Comparison of ENCODE assay signal across 21 cellular contexts in the genomic region with DNA sequence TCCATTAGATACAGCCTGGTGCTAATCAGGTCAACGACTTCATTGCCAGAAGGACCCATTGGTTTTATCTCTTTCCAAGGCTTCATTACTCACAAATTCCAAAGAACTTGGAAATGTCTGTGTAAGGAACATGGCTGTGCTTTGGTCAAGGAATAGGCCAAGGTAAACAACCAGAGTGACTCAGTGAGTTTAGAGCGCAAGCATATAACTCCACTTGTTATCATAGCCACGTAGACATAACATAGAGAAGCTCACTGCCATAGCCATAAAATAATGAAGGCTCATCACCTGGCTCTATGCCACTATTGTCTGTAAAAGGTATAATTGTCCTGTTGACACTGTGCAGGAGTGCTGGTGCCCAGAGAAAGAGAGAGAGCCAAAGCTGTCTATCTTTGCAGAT.
A peak's percentile ranks its signal among the peaks of the same experiment; 100 is the strongest.
DNase-seq lines count a peak whose midpoint lies in the region; ATAC-seq, FAIRE-seq and TF ChIP-seq lines count a peak whose summit lies in the region.
"Had no signal": no experiment of that assay in that cellular context is flagged by ENCODE, and none has a peak within 500 bp of the region (broad histone marks: within the 10 kb centered on the region; RNA-seq: fewer than 3 reads in every experiment).

No MANE protein-coding gene starts in this region.

- intact Hi-C loops in heart left ventricle (cut with DNase I): loop anchor here in 6 of 10 donors (10.0 kb wide), 3 partner anchors 375 to 745 kb away; a partner anchor contains a TSS
- intact Hi-C loops in left lung (cut with DNase I): no loop called here

- DNase-seq in heart left ventricle: no peak
- no peak for DNase-seq in right atrium auricular region (ENCODE audit: low spot score)
- peak; percentile 16 for DNase-seq in RCC 7860 (ENCODE audit: low spot score)
- DNase-seq in fibroblast of peridontal ligament (ENCODE audit: extremely low read depth): peak; percentile 2
- no peak for DNase-seq in left lung
- DNase-seq in NK-92 (lab: John Stamatoyannopoulos, UW; ENCODE audit: unreplicated experiment): no peak
- DNase-seq: activated T-cell treated with anti-CD3 and anti-CD28 coated beads for 4 hours; amniotic stem cell; CD8-positive, alpha-beta memory T cell; H9; left ventricle myocardium inferior; NCI-H1105; NCI-H2171; RPMI8226; stimulated activated CD4-positive, alpha-beta T cell treated with anti-CD3 and anti-CD28 coated beads, Interleukin-15, amount 100 ng/mL, for 24 hours had no signal

- H3K4me1 ChIP-seq in heart left ventricle (peaks cover 0 to 7% (median 0%) of the 10 kb centered on the region in 12 donors), right atrium auricular region (peaks cover 0 to 5% of the 10 kb centered on the region in 2 donors), left lung (no peaks in the 10 kb centered on the region)
- H3K4me1 ChIP-seq: tibial nerve had no signal

- 53 to 70% (median 64%) methylated on average over 3 of the region's 3 CpGs for WGBS in heart left ventricle, 4 donors

- peaks cover 0 to 4% (median under 1%) of the 10 kb centered on the region in 12 donors for H3K9me3 ChIP-seq in heart left ventricle
- H3K9me3 ChIP-seq in right atrium auricular region: peaks cover 0 to 3% of the 10 kb centered on the region in 2 donors
- peaks cover 0 to 2% of the 10 kb centered on the region in 2 donors for H3K9me3 ChIP-seq in left lung

- no peaks in the 10 kb centered on the region for H3K36me3 ChIP-seq in heart left ventricle
- no peaks in the 10 kb centered on the region for H3K36me3 ChIP-seq in right atrium auricular region
- H3K36me3 ChIP-seq in left lung: no peaks in the 10 kb centered on the region
- H3K36me3 ChIP-seq: left ventricle myocardium inferior, tibial nerve had no signal

- no peak for TF ChIP-seq POLR2A in heart left ventricle (IDR thresholded peaks at IDR 0.05)

- no peak for TF ChIP-seq CTCF in heart left ventricle (IDR thresholded peaks at IDR 0.05)
- TF ChIP-seq CTCF in right atrium auricular region (IDR thresholded peaks at IDR 0.05): no peak
- TF ChIP-seq CTCF in left lung (IDR thresholded peaks at IDR 0.05): no peak

- peak overlapping the region in 1 of 12 donors; percentile 19 for H3K27ac ChIP-seq in heart left ventricle
- no peak overlapping the region for H3K27ac ChIP-seq in right atrium auricular region
- no peak overlapping the region for H3K27ac ChIP-seq in left lung
- H3K27ac ChIP-seq: left ventricle myocardium inferior, tibial nerve had no signal

- H3K27me3 ChIP-seq in heart left ventricle (no peaks in the 10 kb centered on the region), right atrium auricular region (no peaks in the 10 kb centered on the region), left lung (no peaks in the 10 kb centered on the region)
- H3K27me3 ChIP-seq: tibial nerve had no signal

- FAIRE-seq in RCC 7860 (lab: Jason Lieb, UNC): no peak
- FAIRE-seq: colon, frontal cortex, K562 had no signal

- H3K4me3 ChIP-seq in heart left ventricle (no peak overlapping the region), right atrium auricular region (no peak overlapping the region), left lung (no peak overlapping the region)
- H3K4me3 ChIP-seq: K562, left ventricle myocardium inferior, tibial nerve had no signal

- ATAC-seq in heart left ventricle (peak in 3 of 4 donors; percentile 41 to 84 (median 67)), HG03442 (IDR thresholded peaks at IDR 0.05; ENCODE audit: unreplicated experiment) (no peak), left lung (no peak), HG03439 (IDR thresholded peaks at IDR 0.05; ENCODE audit: unreplicated experiment) (no peak)
- ATAC-seq: K562 had no signal

Comparison
In these comparisons a context has a peak if more than half of its experiments do, and no peak if none do; other contexts are left out.
1. ATAC-seq: peak in heart left ventricle (3 of 4); none in HG03442 (single experiment), left lung (single experiment) and HG03439 (single experiment).
2. DNase-seq: peak in RCC 7860 (single experiment) and fibroblast of peridontal ligament (single experiment); none in heart left ventricle (0 of 5), right atrium auricular region (single experiment), left lung (0 of 2) and NK-92 (single experiment).
3. intact Hi-C loops: an anchor here in heart left ventricle (10.0 kb wide); none called in left lung.